Comparison of ENCODE assay signal across 10 cellular contexts in the genomic region with DNA sequence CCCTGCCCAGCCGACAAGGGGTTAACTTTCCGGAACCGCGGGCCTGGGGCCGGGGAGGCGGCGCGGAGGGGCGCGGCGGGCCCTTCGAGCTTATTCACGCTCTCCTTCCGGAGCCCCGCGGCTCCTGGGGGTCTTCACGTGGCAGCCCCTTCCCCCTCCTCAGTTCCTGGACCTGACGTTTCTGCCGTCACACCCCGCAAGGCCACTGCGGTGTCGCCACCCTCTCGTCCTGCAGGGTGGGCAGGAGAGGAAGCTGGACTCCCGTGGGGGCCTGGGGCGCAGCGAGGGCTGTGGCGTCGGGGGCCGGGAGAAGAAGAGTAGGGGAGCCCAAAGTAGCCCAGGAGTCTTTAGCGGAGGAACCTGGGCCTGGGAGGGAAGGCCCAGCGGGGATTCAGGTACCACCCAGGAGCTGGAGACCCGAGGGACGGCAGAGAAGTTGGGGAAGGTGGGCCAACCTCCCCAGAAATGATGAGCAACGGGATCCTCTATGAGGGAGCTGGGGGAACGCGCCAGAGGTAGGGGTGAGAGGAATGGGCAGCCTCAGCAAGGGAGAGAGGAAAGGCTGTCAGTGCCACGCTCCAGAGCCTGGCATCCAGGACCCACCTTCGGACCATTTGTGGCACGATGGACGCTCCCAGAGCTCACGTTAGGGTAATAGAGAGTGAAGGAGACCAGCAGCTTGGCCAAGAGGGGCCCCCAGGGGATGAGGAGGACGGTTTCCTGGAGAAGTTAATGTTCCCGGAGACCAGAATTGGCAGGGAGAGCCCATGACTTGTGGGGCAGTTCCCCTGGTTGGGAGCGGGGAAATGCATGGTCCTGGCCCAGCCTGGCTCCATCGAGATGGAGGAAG. TPM values are rescaled to one million over a fixed set of nuclear protein-coding genes. Genes with fewer than 3 reads are reported as not detected.
DNase-seq lines count a peak whose midpoint lies in the region; ATAC-seq and TF ChIP-seq lines count a peak whose summit lies in the region.
"Had no signal": no experiment of that assay in that cellular context is flagged by ENCODE, and none has a peak within 500 bp of the region (broad histone marks: within the 10 kb centered on the region; RNA-seq: fewer than 3 reads in every experiment).

No MANE protein-coding gene starts in this region.

- TF ChIP-seq CTCF in esophagus muscularis mucosa (IDR thresholded peaks at IDR 0.05) = no peak
- TF ChIP-seq CTCF in sigmoid colon (IDR thresholded peaks at IDR 0.05) = no peak

- H3K36me3 ChIP-seq in esophagus muscularis mucosa (no peaks in the 10 kb centered on the region), sigmoid colon (no peaks in the 10 kb centered on the region)
- H3K36me3 ChIP-seq: colonic mucosa had no signal

- H3K4me1 ChIP-seq in esophagus muscularis mucosa (peaks cover 55 to 67% (median 63%) of the 10 kb centered on the region in 4 donors), sigmoid colon (peaks cover 0 to 62% (median 55%) of the 10 kb centered on the region in 4 donors)

- H3K27ac ChIP-seq in esophagus muscularis mucosa (replicated peaks in 1 of 4) (peak overlapping the region in 3 of 4 donors; percentile 62 to 72 (median 67)), sigmoid colon (peak overlapping the region in 3 of 4 donors; percentile 17 to 68 (median 55))
- H3K27ac ChIP-seq: colonic mucosa had no signal

- DNase-seq in DMS 273 (lab: John Stamatoyannopoulos, UW; ENCODE audit: unreplicated experiment) = peak; percentile 35
- DNase-seq in DMS 273 treated with DMSO at 0.1 percent for 48 hours (lab: John Stamatoyannopoulos, UW) = no peak
- peak; percentile 0 for DNase-seq in NCI-H226
- DNase-seq in esophagus muscularis mucosa (ENCODE audit: extremely low spot score) = no peak
- DNase-seq in sigmoid colon = peak; percentile 65
- DNase-seq in activated gamma-delta T cell treated with Interleukin-2 at 50 U/mL for 16 hours = no peak
- no peak for DNase-seq in activated CD4-positive, CD25-positive, alpha-beta regulatory T cell (lab: John Stamatoyannopoulos, UW)
- DNase-seq: colonic mucosa, MV-4-11 had no signal

- H3K27me3 ChIP-seq in esophagus muscularis mucosa = peaks cover 0 to 43% (median 0%) of the 10 kb centered on the region in 4 donors
- H3K27me3 ChIP-seq in sigmoid colon = peaks cover 5 to 49% (median 10%) of the 10 kb centered on the region in 3 donors

- TF ChIP-seq EP300 in esophagus muscularis mucosa (IDR thresholded peaks at IDR 0.05) = no peak
- TF ChIP-seq EP300 in sigmoid colon (IDR thresholded peaks at IDR 0.05) = no peak

- no peak for TF ChIP-seq POLR2A in esophagus muscularis mucosa (IDR thresholded peaks at IDR 0.05; ENCODE audit: low read depth)
- no peak for TF ChIP-seq POLR2A in sigmoid colon (IDR thresholded peaks at IDR 0.05)

- H3K9me3 ChIP-seq in esophagus muscularis mucosa (no peaks in the 10 kb centered on the region), sigmoid colon (no peaks in the 10 kb centered on the region)
- H3K9me3 ChIP-seq: colonic mucosa had no signal

- ATAC-seq in GM21786 (IDR thresholded peaks at IDR 0.05; ENCODE audit: unreplicated experiment) = no peak

- H3K4me3 ChIP-seq in esophagus muscularis mucosa (peak overlapping the region; percentile 76 to 95 (median 78)), sigmoid colon (peak overlapping the region in 3 of 4 donors; percentile 64 to 91 (median 81))

- intact Hi-C loops in esophagus muscularis mucosa (cut with DNase I) = loop anchor here (5.0 kb wide), 1 partner anchor 301 kb away; no protein-coding TSS in a partner anchor
- intact Hi-C loops in sigmoid colon (cut with DNase I) = loop anchor here (5.0 kb wide), 1 partner anchor 301 kb away; no protein-coding TSS in a partner anchor

- WGBS in esophagus muscularis mucosa = 42% methylated on average over 34 of the region's 45 CpGs
- WGBS in sigmoid colon, 2 donors = 15 to 23% methylated on average over 45 of the region's 45 CpGs

RNA-seq across cellular contexts. Expression of a gene that starts 3.3 kb away (rescaled TPM):
- total RNA-seq in esophagus muscularis mucosa (10 to 100 TPM; 48.6 to 86.4 (median 54.9) TPM), sigmoid colon (10 to 100 TPM; 10.4 to 44.9 (median 24.8) TPM)
- polyA plus RNA-seq in sigmoid colon = 1 to 10 TPM; 1.6 to 5.4 (median 5.1) TPM

RNA-seq across cellular contexts. Expression of a gene that starts 9.8 kb away (rescaled TPM):
- total RNA-seq in esophagus muscularis mucosa = 10 to 100 TPM; 34.9 to 38.9 (median 38.0) TPM
- 10 to 100 TPM; 26.3 to 43.0 (median 32.9) TPM for total RNA-seq in sigmoid colon
- 10 to 100 TPM; 61.3 to 66.8 (median 63.3) TPM for polyA plus RNA-seq in sigmoid colon

RNA-seq across cellular contexts. Expression of a gene that starts 21.7 kb away (rescaled TPM):
- 10 to 100 TPM; 27.4 to 41.8 (median 38.3) TPM for total RNA-seq in esophagus muscularis mucosa
- total RNA-seq in sigmoid colon = 10 to 100 TPM; 27.6 to 60.1 (median 38.8) TPM
- polyA plus RNA-seq in sigmoid colon = 10 to 100 TPM in 2 of 3 donors, 1 to 10 TPM in 1; 7.2 to 26.6 (median 12.0) TPM

RNA-seq across cellular contexts. Expression of a gene that starts 26.5 kb away (rescaled TPM):
- total RNA-seq in esophagus muscularis mucosa (under 1 TPM; 0.50 to 0.86 (median 0.67) TPM), sigmoid colon (under 1 TPM; 0.16 to 0.71 (median 0.48) TPM)
- polyA plus RNA-seq in sigmoid colon = under 1 TPM in 2 of 3 donors, not detected in 1; under 0.01 to 0.69 TPM

Comparison
In these comparisons a context has a peak if more than half of its experiments do, and no peak if none do; other contexts are left out.
1. DNase-seq: peak in DMS 273 (single experiment), NCI-H226 (single experiment) and sigmoid colon (single experiment); none in DMS 273 treated with DMSO at 0.1 percent for 48 hours (single experiment), esophagus muscularis mucosa (single experiment), activated gamma-delta T cell treated with Interleukin-2 at 50 U/mL for 16 hours (single experiment) and activated CD4-positive, CD25-positive, alpha-beta regulatory T cell (0 of 4).